Comparison of ENCODE assay signal across 22 cellular contexts in genomic region chr6:139204978-139205377, GRCh38.
DNase-seq lines count a peak whose midpoint lies in the region; ATAC-seq, FAIRE-seq and TF ChIP-seq lines count a peak whose summit lies in the region.
"Had no signal": no experiment of that assay in that cellular context is flagged by ENCODE, and none has a peak within 500 bp of the region (broad histone marks: within the 10 kb centered on the region; RNA-seq: fewer than 3 reads in every experiment).

No MANE protein-coding gene starts in this region.

- no peaks in the 10 kb centered on the region for H3K4me1 ChIP-seq in Loucy (ENCODE audit: insufficient read depth, low read length, poor library complexity, severe bottlenecking)
- H3K4me1 ChIP-seq: BE2C, Caco-2, HAP-1 had no signal

- H3K9me3 ChIP-seq in Loucy (ENCODE audit: insufficient read depth, low read depth, low read length) = peaks cover 12% of the 10 kb centered on the region
- H3K9me3 ChIP-seq: BE2C, HAP-1 had no signal

- no peak overlapping the region for H2AFZ ChIP-seq in Loucy (ENCODE audit: low read length)

- H3K9ac ChIP-seq in Loucy (ENCODE audit: low read depth, low read length, poor library complexity, severe bottlenecking) = no peak overlapping the region

- H3K9me2 ChIP-seq in Loucy (replicated peaks; ENCODE audit: low read depth, low read length) = no peaks in the 10 kb centered on the region

- no peaks in the 10 kb centered on the region for H3F3A ChIP-seq in Loucy (ENCODE audit: low read depth)

- ATAC-seq in GM18505 (IDR thresholded peaks at IDR 0.05; ENCODE audit: unreplicated experiment) = no peak
- ATAC-seq: PC-3 had no signal

- H3K4me3 ChIP-seq in Loucy (ENCODE audit: low read length, poor library complexity, severe bottlenecking) = no peak overlapping the region
- H3K4me3 ChIP-seq: HAP-1 had no signal

- no peak overlapping the region for H3K4me2 ChIP-seq in Loucy (ENCODE audit: low read depth, low read length, poor library complexity, severe bottlenecking)

- no peaks in the 10 kb centered on the region for H3K79me2 ChIP-seq in Loucy (ENCODE audit: insufficient read depth, low read length)

- TF ChIP-seq POLR2A in GM18505 (IDR thresholded peaks at IDR 0.05; ENCODE audit: borderline replicate concordance, extremely low read depth, insufficient read depth, insufficient read length) = no peak

- no peak for FAIRE-seq in urothelium cell line (lab: Jason Lieb, UNC)

- H3K36me3 ChIP-seq in Loucy (ENCODE audit: insufficient read depth, low read length) = no peaks in the 10 kb centered on the region
- H3K36me3 ChIP-seq: BE2C, HAP-1 had no signal

- no peaks in the 10 kb centered on the region for H3K27me3 ChIP-seq in Loucy (ENCODE audit: insufficient read depth, low read length, poor library complexity, severe bottlenecking)
- H3K27me3 ChIP-seq: BE2C had no signal

- peak; percentile 4 for DNase-seq in DMS53 (lab: John Stamatoyannopoulos, UW)
- DNase-seq in DMS53 treated with DMSO at 0.1 percent for 48 hours (lab: John Stamatoyannopoulos, UW; ENCODE audit: unreplicated experiment) = no peak
- DNase-seq in stimulated activated CD4-positive, alpha-beta T cell treated with anti-CD3 and anti-CD28 coated beads, Interleukin-15, amount 100 ng/mL, for 24 hours = peak; percentile 24
- DNase-seq in stimulated activated CD4-positive, alpha-beta T cell treated with anti-CD3 and anti-CD28 coated beads, Interleukin-4, amount 100 ng/mL, for 1 hour = no peak
- no peak for DNase-seq in urothelium cell line (ENCODE audit: low spot score)
- no peak for DNase-seq in NOMO-1 treated with dmso at 0.1 percent for 144 hours (lab: John Stamatoyannopoulos, UW; ENCODE audit: unreplicated experiment)
- DNase-seq: 8988T; BE2C; Caco-2; CD4-positive, alpha-beta T cell; IMR-90; Kasumi-1; NCI-H1092 treated with DMSO at 0.1 percent for 48 hours; NCI-H146; NCI-H2029 treated with DMSO at 0.1 percent for 48 hours; NCI-H2171 treated with DMSO at 0.1 percent for 48 hours; NCI-H446 treated with DMSO at 0.1 percent for 48 hours; NCI-H748 treated with DMSO at 0.1 percent for 48 hours; PC-3 had no signal

- H4K20me1 ChIP-seq in Loucy (ENCODE audit: insufficient read depth, low read length, poor library complexity, severe bottlenecking) = no peaks in the 10 kb centered on the region

- 0 out of 2 replicates have a peak, but pooled peaks have one; percentile 13 for TF ChIP-seq CTCF in Loucy (conservative IDR thresholded peaks at IDR 0.05; ENCODE audit: low read length)

Comparison
In these comparisons a context has a peak if more than half of its experiments do, and no peak if none do; other contexts are left out.
1. DNase-seq: peak in DMS53 (single experiment) and stimulated activated CD4-positive, alpha-beta T cell treated with anti-CD3 and anti-CD28 coated beads, Interleukin-15, amount 100 ng/mL, for 24 hours (single experiment); none in DMS53 treated with DMSO at 0.1 percent for 48 hours (single experiment), stimulated activated CD4-positive, alpha-beta T cell treated with anti-CD3 and anti-CD28 coated beads, Interleukin-4, amount 100 ng/mL, for 1 hour (single experiment), urothelium cell line (single experiment) and NOMO-1 treated with dmso at 0.1 percent for 144 hours (single experiment).